In genomic region chr4:54517793-54518444, GRCh38 we compare ENCODE assay signal across 22 cellular contexts.
"Had no signal": no experiment of that assay in that cellular context is flagged by ENCODE, and none has a peak within 500 bp of the region (broad histone marks: within the 10 kb centered on the region; RNA-seq: fewer than 3 reads in every experiment).

No MANE protein-coding gene starts in this region.

- H3K27me3 ChIP-seq: MG63, SJCRH30 had no signal

- H3K27me3 Mint-ChIP-seq: IgD-negative memory B cell had no signal

- H3K27ac Mint-ChIP-seq: IgD-negative memory B cell had no signal

- H3K27ac ChIP-seq: SJCRH30 had no signal

- H3K36me3 Mint-ChIP-seq: IgD-negative memory B cell had no signal

- H3K4me1 ChIP-seq: SJCRH30 had no signal

- H3K4me3 Mint-ChIP-seq: IgD-negative memory B cell had no signal

- ATAC-seq: Panc1, PC-3, Right ventricle myocardium inferior had no signal

- FAIRE-seq: HTR-8/SVneo had no signal

- H3K9me3 ChIP-seq: MG63, SJCRH30 had no signal

- DNase-seq: KBM-7, MG63, NCI-H1092, NCI-H1105 treated with DMSO at 0.1 percent for 48 hours, NCI-H1417 treated with DMSO at 0.1 percent for 48 hours, NCI-H146, NCI-H1694 treated with DMSO at 0.1 percent for 48 hours, NCI-H1930, NCI-H2081, NCI-H2107, NCI-H2227 treated with DMSO at 0.1 percent for 48 hours, NCI-H524, NCI-H69, NCI-H774, PC-3, SHP77 treated with DMSO at 0.1 percent for 48 hours, SJCRH30, T-helper 1 cell had no signal

- H3K36me3 ChIP-seq: MG63, SJCRH30 had no signal

- H3K4me1 Mint-ChIP-seq: IgD-negative memory B cell had no signal

- H3K4me3 ChIP-seq: MG63, SJCRH30 had no signal
